20 cellular contexts compared by ENCODE assay signal in genomic region chr2:1723397-1724042, GRCh38. TPM values are rescaled to one million over a fixed set of nuclear protein-coding genes. Genes with fewer than 3 reads are reported as not detected.
A peak's percentile ranks its signal among the peaks of the same experiment; 100 is the strongest.
DNase-seq lines count a peak whose midpoint lies in the region; ATAC-seq, FAIRE-seq and TF ChIP-seq lines count a peak whose summit lies in the region.
"Had no signal": no experiment of that assay in that cellular context is flagged by ENCODE, and none has a peak within 500 bp of the region (broad histone marks: within the 10 kb centered on the region; RNA-seq: fewer than 3 reads in every experiment).

No MANE protein-coding gene starts in this region.

- no peak overlapping the region for H3K27ac Mint-ChIP-seq in activated T-helper 2 cell treated with anti-CD3 and anti-CD28 coated beads, Interferon-gamma antibody, Interleukin-2, Interleukin-4, amounts not matched to agents 10 μg/mL and 5 μg/mL and 100 μg/mL, durations not matched to agents 14 hours and 24 hours and 36 hours

- H3K4me1 Mint-ChIP-seq in activated T-helper 2 cell treated with anti-CD3 and anti-CD28 coated beads, Interferon-gamma antibody, Interleukin-2, Interleukin-4, amounts not matched to agents 10 μg/mL and 5 μg/mL and 100 μg/mL, durations not matched to agents 14 hours and 24 hours and 36 hours (ENCODE audit: low read depth), result no peaks in the 10 kb centered on the region

- H2AFZ ChIP-seq in HepG2 (ENCODE audit: low read length), result no peak overlapping the region

- CTCF ChIA-PET in HepG2 (lab: Yijun Ruan, JAX; ENCODE audit: low intra/inter-chr PET ratio, low total read pairs), result no interaction called here

- H3K27me3 Mint-ChIP-seq in activated T-helper 2 cell treated with anti-CD3 and anti-CD28 coated beads, Interferon-gamma antibody, Interleukin-2, Interleukin-4, amounts not matched to agents 10 μg/mL and 5 μg/mL and 100 μg/mL, durations not matched to agents 14 hours and 24 hours and 36 hours (ENCODE audit: low read depth), result no peaks in the 10 kb centered on the region

- no peaks in the 10 kb centered on the region for H3K79me2 ChIP-seq in HepG2 (ENCODE audit: insufficient read depth, low read length)

- H3K4me3 Mint-ChIP-seq in activated T-helper 2 cell treated with anti-CD3 and anti-CD28 coated beads, Interferon-gamma antibody, Interleukin-2, Interleukin-4, amounts not matched to agents 10 μg/mL and 5 μg/mL and 100 μg/mL, durations not matched to agents 14 hours and 24 hours and 36 hours (ENCODE audit: low read depth), result no peak overlapping the region

- H3K9me3 ChIP-seq in HepG2 (ENCODE audit: low read length) (no peaks in the 10 kb centered on the region), right lobe of liver (no peaks in the 10 kb centered on the region)

- intact Hi-C loops in HepG2 (cut with micrococcal nuclease; ENCODE audit: unreplicated experiment) (no loop called here), right lobe of liver (cut with DNase I) (no loop called here)
- intact Hi-C loops in activated T-helper 2 cell treated with anti-CD3 and anti-CD28 coated beads, Interferon-gamma antibody, Interleukin-2, Interleukin-4, amounts not matched to agents 10 μg/mL and 5 μg/mL and 100 μg/mL, durations not matched to agents 14 hours and 24 hours and 36 hours (cut with micrococcal nuclease), result no loop called here

- no peak for FAIRE-seq in HepG2 (lab: Jason Lieb, UNC)
- FAIRE-seq: GM18507, RCC 7860 had no signal

- POLR2A ChIA-PET in HepG2 (lab: Yijun Ruan, JAX), result no interaction called here

- H3K27ac ChIP-seq in HepG2 (ENCODE audit: extremely low read length, insufficient read depth, low read length) (no peak overlapping the region), right lobe of liver (no peak overlapping the region), VCaP (peak overlapping the region; percentile 74)

- BruUV-seq in HepG2 (replicated peaks; lab: Mats Ljungman, UMichigan), result no TSS peak

- DNase-seq in HepG2 (ENCODE audit: low spot score) (no peak), right lobe of liver (no peak), kidney tubule cell (ENCODE audit: low spot score) (peak; percentile 47), H4 (ENCODE audit: low spot score) (no peak), left lobe of liver (ENCODE audit: low spot score) (no peak)
- DNase-seq in activated T-helper 2 cell treated with anti-CD3 and anti-CD28 coated beads, Interferon-gamma antibody, Interleukin-2, Interleukin-4, amounts not matched to agents 10 μg/mL and 5 μg/mL and 100 μg/mL, durations not matched to agents 14 hours and 24 hours and 36 hours (ENCODE audit: low spot score), result no peak
- DNase-seq in activated CD8-positive, alpha-beta memory T cell treated with anti-CD3 and anti-CD28 coated beads, Interleukin-2, amount 50 U/mL, for 48 hours, result no peak
- DNase-seq: 8988T, C1 segment of cervical spinal cord, DMS 273 treated with DMSO at 0.1 percent for 48 hours, GF-D8, GOT3, NCI-H1436, NCI-H2029 treated with DMSO at 0.1 percent for 48 hours, NCI-H2171 treated with DMSO at 0.1 percent for 48 hours, NCI-H82, SHP77 had no signal

- H3K9ac ChIP-seq in HepG2 (ENCODE audit: insufficient read depth, low read depth, low read length), result no peak overlapping the region

- no peaks in the 10 kb centered on the region for H3K36me3 Mint-ChIP-seq in activated T-helper 2 cell treated with anti-CD3 and anti-CD28 coated beads, Interferon-gamma antibody, Interleukin-2, Interleukin-4, amounts not matched to agents 10 μg/mL and 5 μg/mL and 100 μg/mL, durations not matched to agents 14 hours and 24 hours and 36 hours (ENCODE audit: low read depth)

- no peaks in the 10 kb centered on the region for H3K36me3 ChIP-seq in HepG2 (replicated peaks in 1 of 2; ENCODE audit: control insufficient read depth in 1 of 2, insufficient read depth in 2 of 2, low read length in 2 of 2)
- H3K36me3 ChIP-seq in right lobe of liver, result no peaks in the 10 kb centered on the region

- H3K27me3 ChIP-seq in HepG2 (ENCODE audit: control insufficient read depth in 1 of 2, insufficient read depth in 2 of 2, low read length in 2 of 2) (peaks cover 3 to 6% of the 10 kb centered on the region in 2 experiments; a peak in 3 of 5 replicates), right lobe of liver (no peaks in the 10 kb centered on the region)

- no peak for TF ChIP-seq RAD21 in HepG2 (CRISPR knock-in tag; IDR thresholded peaks at IDR 0.05)

- H3K4me3 ChIP-seq in HepG2 (replicated peaks in 1 of 3; ENCODE audit: insufficient read depth in 1 of 3, low read depth in 2 of 3, low read length in 3 of 3) (no peak overlapping the region), right lobe of liver (no peak overlapping the region)

- TF ChIP-seq CTCF in HepG2 (CRISPR knock-in tag; IDR thresholded peaks at IDR 0.05) (no peak), right lobe of liver (IDR thresholded peaks at IDR 0.05) (no peak), VCaP (conservative IDR thresholded peaks at IDR 0.05) (no peak)

- in situ Hi-C loops in HepG2 (cut with HindIII; ENCODE audit: extremely low pct_ligation_motif_present, low pct_unique_long_range_greater_than_20kb), result no loop called here

- ATAC-seq in HepG2 (no peak), right lobe of liver (no peak), left lobe of liver (no peak)

- 7% methylated on average over 4 of the region's 4 CpGs for WGBS in HepG2 (ENCODE audit: low lambda C conversion rate)
- 30% methylated on average over 4 of the region's 4 CpGs for WGBS in right lobe of liver (ENCODE audit: insufficient coverage, low coverage, low lambda C conversion rate, missing lambda C conversion rate)

- H3K4me1 ChIP-seq in HepG2 (ENCODE audit: insufficient read depth, low read length) (no peaks in the 10 kb centered on the region), right lobe of liver (no peaks in the 10 kb centered on the region)

- H3K4me2 ChIP-seq in HepG2 (ENCODE audit: low read depth, low read length), result no peak overlapping the region

- no peaks in the 10 kb centered on the region for H4K20me1 ChIP-seq in HepG2 (ENCODE audit: insufficient read depth, low read length)

- no peaks in the 10 kb centered on the region for H3K9me3 Mint-ChIP-seq in activated T-helper 2 cell treated with anti-CD3 and anti-CD28 coated beads, Interferon-gamma antibody, Interleukin-2, Interleukin-4, amounts not matched to agents 10 μg/mL and 5 μg/mL and 100 μg/mL, durations not matched to agents 14 hours and 24 hours and 36 hours

- TF ChIP-seq POLR2A in HepG2 (IDR thresholded peaks at IDR 0.05; ENCODE audit: insufficient read depth in 1 of 2, low read depth in 2 of 2, low read length in 2 of 2) (no peak), right lobe of liver (IDR thresholded peaks at IDR 0.05) (no peak)

- TF ChIP-seq EP300 in HepG2 (IDR thresholded peaks at IDR 0.05; ENCODE audit: low read depth in 2 of 2, low read length in 2 of 2) (no peak), HepG2 (CRISPR knock-in tag; IDR thresholded peaks at IDR 0.05; ENCODE audit: borderline replicate concordance) (no peak)

TF ChIP-seq in HepG2, 621 proteins besides CTCF, POLR2A, EP300 and RAD21 (continues in another document):
- TF ChIP-seq FOXA1 (IDR thresholded peaks at IDR 0.05) (0 out of 2 replicates have a peak, but pooled peaks have one; percentile 2), FOXA1 (CRISPR knock-in tag; IDR thresholded peaks at IDR 0.05) (no peak), PLRG1 (conservative IDR thresholded peaks at IDR 0.05) (0 out of 2 replicates have a peak, but pooled peaks have one; percentile 5), ATF1 (CRISPR knock-in tag; IDR thresholded peaks at IDR 0.05) (no peak), HNF4A (CRISPR knock-in tag; IDR thresholded peaks at IDR 0.05) (no peak)

RNA-seq across cellular contexts. Expression of gene PXDN, which starts 20.8 kb away (rescaled TPM):
- total RNA-seq in HepG2 (2016; rRNA removed; fragmentation: Illumina TruSeq; extraction: Trizol), result not detected in 2 replicates
- not detected in 2 replicates for total RNA-seq in HepG2 (2016; cell fraction: cytosol; rRNA removed; fragmentation: Illumina TruSeq; extraction: Trizol; ENCODE audit: low read depth)
- total RNA-seq in HepG2 (2016; cell fraction: insoluble cytoplasmic fraction; rRNA removed; fragmentation: Illumina TruSeq; extraction: Trizol), result not detected in 2 replicates
- total RNA-seq in HepG2 (2016; cell fraction: membrane; rRNA removed; fragmentation: Illumina TruSeq; extraction: Trizol), result not detected in 2 replicates
- total RNA-seq in HepG2 (2016; cell fraction: nucleus; rRNA removed; fragmentation: Illumina TruSeq; extraction: Trizol), result not detected in 2 replicates
- not detected in 2 replicates for polyA plus RNA-seq in HepG2 (2011; rRNA removed)
- polyA plus RNA-seq in HepG2 (2011; cell fraction: cytosol; rRNA removed), result 0.04 TPM in 1 of 2 replicates, not detected in the other
- not detected in 2 replicates for polyA plus RNA-seq in HepG2 (2011; cell fraction: nucleus; rRNA removed)
- not detected in 2 replicates for polyA plus RNA-seq in HepG2 (2012)
- not detected in 2 replicates for polyA plus RNA-seq in HepG2 (2016; cell fraction: cytosol; fragmentation: Illumina TruSeq; extraction: Trizol; ENCODE audit: low read depth)
- not detected in 2 replicates for polyA plus RNA-seq in HepG2 (2016; cell fraction: insoluble cytoplasmic fraction; fragmentation: Illumina TruSeq; extraction: Trizol; ENCODE audit: low read depth)
- not detected in 2 replicates for polyA plus RNA-seq in HepG2 (2016; cell fraction: membrane; fragmentation: Illumina TruSeq; extraction: Trizol; ENCODE audit: low read depth)
- not detected in 2 replicates for polyA plus RNA-seq in HepG2 (2016; cell fraction: nucleus; fragmentation: Illumina TruSeq; extraction: Trizol; ENCODE audit: insufficient read depth, low read depth)
- 8.0 TPM in 1 of 2 replicates, not detected in the other for polyA minus RNA-seq in HepG2 (2011; rRNA and poly(A)+ RNA removed; ENCODE audit: low replicate concordance)
- 0.53 TPM in 1 of 2 replicates, not detected in the other for polyA minus RNA-seq in HepG2 (2011; cell fraction: cytosol; rRNA and poly(A)+ RNA removed)
- polyA minus RNA-seq in HepG2 (2011; cell fraction: nucleus; rRNA and poly(A)+ RNA removed), result 0.26 TPM in 1 of 2 replicates, not detected in the other
- 10 to 100 TPM in 3 of 6 experiments, 1 to 10 TPM in 3; 5.5 to 21.0 (median 11.4) TPM for total RNA-seq in right lobe of liver
- 2.0 and 2.3 TPM in 2 replicates for total RNA-seq in activated T-helper 2 cell treated with anti-CD3 and anti-CD28 coated beads, Interferon-gamma antibody, Interleukin-2, Interleukin-4, amounts not matched to agents 10 μg/mL and 5 μg/mL and 100 μg/mL, durations not matched to agents 14 hours and 24 hours and 36 hours
- total RNA-seq in H4 (2014; rRNA removed; shearing (Covaris generic)), result 147 and 171 TPM in 2 replicates
- total RNA-seq in left lobe of liver, result 9.4 TPM
